In genomic region chr4:182143822-182144620, GRCh38 we compare ENCODE assay signal across 8 cellular contexts.
DNase-seq lines count a peak whose midpoint lies in the region; ATAC-seq and TF ChIP-seq lines count a peak whose summit lies in the region.

No MANE protein-coding gene starts in this region.

- peaks cover 61% of the 10 kb centered on the region for H3K27me3 ChIP-seq in cardiac muscle cell

- no peaks in the 10 kb centered on the region for H3K36me3 Mint-ChIP-seq in activated B cell treated with CpG ODN at 0.5 μM for 24 hours (ENCODE audit: low read depth)
- H3K36me3 Mint-ChIP-seq in osteocyte (ENCODE audit: unreplicated experiment): no peaks in the 10 kb centered on the region

- H3K27ac Mint-ChIP-seq in activated B cell treated with CpG ODN at 0.5 μM for 24 hours (no peak overlapping the region), osteocyte (ENCODE audit: unreplicated experiment) (peak overlapping the region; percentile 97)

- peak overlapping the region; percentile 68 for H3K4me3 Mint-ChIP-seq in activated B cell treated with CpG ODN at 0.5 μM for 24 hours
- H3K4me3 Mint-ChIP-seq in osteocyte (ENCODE audit: unreplicated experiment): peak overlapping the region; percentile 92

- no peak overlapping the region for H3K27ac ChIP-seq in cardiac muscle cell

- H3K4me1 ChIP-seq in cardiac muscle cell (ENCODE audit: low read depth): no peaks in the 10 kb centered on the region

- CTCF ChIA-PET in activated B cell treated with CpG ODN at 0.5 μM for 24 hours (lab: Charles Lee): no interaction called here

- no peak for ATAC-seq in activated B cell treated with CpG ODN at 0.5 μM for 24 hours (ENCODE audit: low read depth)

- H3K9me3 Mint-ChIP-seq in activated B cell treated with CpG ODN at 0.5 μM for 24 hours: no peaks in the 10 kb centered on the region
- H3K9me3 Mint-ChIP-seq in osteocyte (ENCODE audit: unreplicated experiment): no peaks in the 10 kb centered on the region

- H3K9me3 ChIP-seq in cardiac muscle cell (ENCODE audit: low read depth): no peaks in the 10 kb centered on the region

- intact Hi-C loops in cardiac septum (cut with DNase I) (no loop called here), activated B cell treated with CpG ODN at 0.5 μM for 24 hours (cut with micrococcal nuclease) (no loop called here)

- TF ChIP-seq CTCF in cardiac muscle cell (IDR thresholded peaks at IDR 0.05; ENCODE audit: low read depth, low read length): no peak
- no peak for TF ChIP-seq CTCF in activated B cell treated with CpG ODN at 0.5 μM for 24 hours (IDR thresholded peaks at IDR 0.05)
- no peak for TF ChIP-seq CTCF in osteocyte (IDR thresholded peaks at IDR 0.05)

- DNase-seq in cardiac muscle cell (ENCODE audit: low read depth in 1 of 2, low spot score in 1 of 2) (peak; percentile 49 to 68), cardiac septum (ENCODE audit: low spot score) (no peak), activated B cell treated with CpG ODN at 0.5 μM for 24 hours (no peak), foreskin melanocyte (peak; percentile 56), osteocyte (ENCODE audit: extremely low spot score, unreplicated experiment) (peak; percentile 87), GF-D8 (lab: John Stamatoyannopoulos, UW) (no peak)
- no peak for DNase-seq in Jurkat, Clone E6-1 (ENCODE audit: low read depth, low spot score)
- DNase-seq in NK-92 treated with Interleukin-12 subunit alpha and Interleukin-12 subunit beta, amount 100 ng/mL, for 24 hours (lab: John Stamatoyannopoulos, UW): no peak

- no peaks in the 10 kb centered on the region for H3K36me3 ChIP-seq in cardiac muscle cell

- peaks cover 23% of the 10 kb centered on the region for H3K4me1 Mint-ChIP-seq in activated B cell treated with CpG ODN at 0.5 μM for 24 hours
- H3K4me1 Mint-ChIP-seq in osteocyte (ENCODE audit: unreplicated experiment): peaks cover 21% of the 10 kb centered on the region

- H3K27me3 Mint-ChIP-seq in activated B cell treated with CpG ODN at 0.5 μM for 24 hours (peaks cover 50% of the 10 kb centered on the region), osteocyte (ENCODE audit: unreplicated experiment) (no peaks in the 10 kb centered on the region)

- POLR2A ChIA-PET in activated B cell treated with CpG ODN at 0.5 μM for 24 hours (lab: Charles Lee): no interaction called here

- H3K4me3 ChIP-seq in cardiac muscle cell: peak overlapping the region; percentile 90
- peak overlapping the region; percentile 33 for H3K4me3 ChIP-seq in Jurkat, Clone E6-1 (ENCODE audit: low read length)

Comparison
In these comparisons a context has a peak if more than half of its experiments do, and no peak if none do; other contexts are left out.
1. DNase-seq: peak in cardiac muscle cell (2 of 2), foreskin melanocyte (single experiment) and osteocyte (single experiment); none in cardiac septum (single experiment), Jurkat, Clone E6-1 (single experiment), activated B cell treated with CpG ODN at 0.5 μM for 24 hours (single experiment), GF-D8 (single experiment) and NK-92 treated with Interleukin-12 subunit alpha and Interleukin-12 subunit beta, amount 100 ng/mL, for 24 hours (single experiment).